Comparison of ENCODE assay signal across 18 cellular contexts in the genomic region with DNA sequence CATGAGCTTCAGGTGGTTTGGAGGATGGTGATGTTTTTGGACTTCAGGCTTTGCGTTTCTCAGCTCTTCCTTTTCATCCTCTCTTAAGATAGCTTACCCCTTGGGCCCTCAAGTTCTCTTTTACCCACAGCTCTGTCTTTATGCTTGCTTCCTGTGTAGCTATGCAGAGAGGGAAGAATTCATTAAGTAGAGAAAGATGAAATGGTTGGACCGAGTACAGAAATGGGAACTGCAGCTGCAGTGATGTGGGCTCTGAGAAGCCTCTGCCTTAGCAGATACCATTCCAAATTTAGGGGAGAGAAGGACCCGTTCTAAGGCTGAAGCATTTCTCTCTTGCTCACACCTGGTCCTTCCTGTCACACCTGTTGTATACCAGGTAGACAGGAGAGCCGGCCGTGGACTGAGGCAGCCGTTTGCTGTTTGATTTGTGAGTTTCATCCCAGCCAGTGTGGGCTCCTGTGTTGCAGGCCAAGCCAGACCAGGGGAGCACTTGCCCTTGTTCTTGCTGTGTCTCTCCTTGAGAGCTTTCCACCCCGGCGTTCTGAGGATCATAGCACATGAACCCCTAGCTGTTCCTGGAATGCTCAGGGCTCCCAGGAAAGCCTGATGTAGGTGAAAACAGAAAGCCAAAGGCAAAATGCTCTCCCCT.
"Had no signal": no experiment of that assay in that cellular context is flagged by ENCODE, and none has a peak within 500 bp of the region (broad histone marks: within the 10 kb centered on the region; RNA-seq: fewer than 3 reads in every experiment).

No MANE protein-coding gene starts in this region.

- H3K4me3 ChIP-seq: colonic mucosa, mucosa of descending colon, suprapubic skin, tibial artery, upper lobe of left lung, uterus had no signal

- H3K36me3 ChIP-seq: colonic mucosa, neutrophil, suprapubic skin, upper lobe of left lung, uterus had no signal

- ATAC-seq: mucosa of descending colon; naive thymus-derived CD8-positive, alpha-beta T cell had no signal

- DNase-seq: colonic mucosa; dermis blood vessel endothelial cell; endodermal cell; foreskin melanocyte; head of caudate nucleus; hypothalamus; kidney glomerular epithelial cell; mucosa of descending colon; naive thymus-derived CD8-positive, alpha-beta T cell; posterior cingulate gyrus; small intestine; stimulated activated CD4-positive, alpha-beta T cell treated with anti-CD3 and anti-CD28 coated beads, Interleukin-12 subunit alpha, Interleukin-12 subunit beta, amount 100 ng/mL, for 4 hours; stimulated activated naive CD4-positive, alpha-beta T cell treated with Interleukin-2 at 50 U/mL for 16 hours; tibial artery; upper lobe of left lung; uterus had no signal

- H3K9me3 ChIP-seq: colonic mucosa, mucosa of descending colon, neutrophil, suprapubic skin, tibial artery, upper lobe of left lung, uterus had no signal

- H3K27ac ChIP-seq: colonic mucosa, neutrophil, suprapubic skin, tibial artery, upper lobe of left lung, uterus had no signal

- H3K4me1 ChIP-seq: colonic mucosa, suprapubic skin, upper lobe of left lung, uterus had no signal

- H3K27me3 ChIP-seq: colonic mucosa, suprapubic skin, tibial artery, upper lobe of left lung, uterus had no signal
